In genomic region chr12:124884587-124885438, GRCh38 we compare ENCODE assay signal across 9 cellular contexts. TPM values are rescaled to one million over a fixed set of nuclear protein-coding genes. Genes with fewer than 3 reads are reported as not detected.
DNase-seq lines count a peak whose midpoint lies in the region; ATAC-seq and TF ChIP-seq lines count a peak whose summit lies in the region.
"Had no signal": no experiment of that assay in that cellular context is flagged by ENCODE, and none has a peak within 500 bp of the region (broad histone marks: within the 10 kb centered on the region; RNA-seq: fewer than 3 reads in every experiment).

No MANE protein-coding gene starts in this region.

- peak overlapping the region in 1 of 2 experiments; percentile 40; a peak in 2 of 5 replicates for H3K4me3 Mint-ChIP-seq in H9
- no peak overlapping the region for H3K4me3 Mint-ChIP-seq in activated T-cell treated with anti-CD3 and anti-CD28 coated beads, Interleukin-2, amount 50 U/mL, for 4 hours

- no peak overlapping the region for H3K14ac ChIP-seq in H9 (ENCODE audit: insufficient read depth, low read length)

- DNase-seq in H9 (peak; percentile 71), NCI-H1436 treated with DMSO at 0.1 percent for 48 hours (lab: John Stamatoyannopoulos, UW) (peak; percentile 61), lower lobe of right lung (peak; percentile 57), NCI-H1048 (lab: John Stamatoyannopoulos, UW) (no peak), NCI-H1105 (lab: John Stamatoyannopoulos, UW) (no peak), occipital lobe (lab: John Stamatoyannopoulos, UW) (no peak)
- no peak for DNase-seq in activated T-cell treated with anti-CD3 and anti-CD28 coated beads, Interleukin-2, amount 50 U/mL, for 4 hours

- H3K79me2 ChIP-seq in H9 (ENCODE audit: insufficient read depth, low read length), result no peaks in the 10 kb centered on the region

- H4K8ac ChIP-seq in H9 (replicated peaks; ENCODE audit: insufficient read length, low read depth, low read length), result no peak overlapping the region

- no peak overlapping the region for H2BK20ac ChIP-seq in H9 (ENCODE audit: low read depth, low read length, poor library complexity, severe bottlenecking)

- H3K4me3 ChIP-seq in lower lobe of right lung, result no peak overlapping the region
- H3K4me3 ChIP-seq: SK-N-MC had no signal

- H2BK15ac ChIP-seq in H9 (ENCODE audit: low read depth, low read length), result no peak overlapping the region

- no peak overlapping the region for H3K23ac ChIP-seq in H9 (ENCODE audit: insufficient read length, low read depth, low read length)

- H3K4me1 ChIP-seq in H9 (ENCODE audit: insufficient read depth, low read length) (peaks cover 5% of the 10 kb centered on the region; the same call in 1 of the 2 replicates), lower lobe of right lung (peaks cover 10% of the 10 kb centered on the region)

- no peak overlapping the region for H3K27ac ChIP-seq in H9 (ENCODE audit: insufficient read length, low read depth, low read length)
- no peak overlapping the region for H3K27ac ChIP-seq in lower lobe of right lung
- H3K27ac ChIP-seq: SK-N-MC had no signal

- H2BK12ac ChIP-seq in H9 (ENCODE audit: insufficient read length, low read depth, low read length), result no peak overlapping the region

- TF ChIP-seq CTCF in H9 (conservative IDR thresholded peaks at IDR 0.05), result no peak
- no peak for TF ChIP-seq CTCF in lower lobe of right lung (IDR thresholded peaks at IDR 0.05)

- no peaks in the 10 kb centered on the region for H3K36me3 ChIP-seq in lower lobe of right lung

- no peak overlapping the region for H4K91ac ChIP-seq in H9 (ENCODE audit: insufficient read length, low read depth, low read length)

- H3K79me1 ChIP-seq in H9 (ENCODE audit: insufficient read depth, low read depth, low read length, poor library complexity, severe bottlenecking), result no peaks in the 10 kb centered on the region

- ATAC-seq in GM18861 (IDR thresholded peaks at IDR 0.05; ENCODE audit: unreplicated experiment) (peak; percentile 91), lower lobe of right lung (peak; percentile 62 to 64)
- no peak for ATAC-seq in activated T-cell treated with anti-CD3 and anti-CD28 coated beads, Interleukin-2, amount 50 U/mL, for 4 hours

- H3K9me3 Mint-ChIP-seq in H9, result no peaks in the 10 kb centered on the region
- H3K9me3 Mint-ChIP-seq in activated T-cell treated with anti-CD3 and anti-CD28 coated beads, Interleukin-2, amount 50 U/mL, for 4 hours, result no peaks in the 10 kb centered on the region

- peaks cover 1% of the 10 kb centered on the region for H3K27me3 Mint-ChIP-seq in H9 (ENCODE audit: low read depth)
- peaks cover 1% of the 10 kb centered on the region for H3K27me3 Mint-ChIP-seq in activated T-cell treated with anti-CD3 and anti-CD28 coated beads, Interleukin-2, amount 50 U/mL, for 4 hours (ENCODE audit: low read depth)

- H3K9me3 ChIP-seq in H9 (ENCODE audit: control insufficient read depth, low read depth, low read length) (no peaks in the 10 kb centered on the region), lower lobe of right lung (no peaks in the 10 kb centered on the region)

- H4K5ac ChIP-seq in H9 (ENCODE audit: insufficient read length, low read depth, low read length), result no peak overlapping the region

- H3T11ph ChIP-seq in H9 (ENCODE audit: low read length), result no peak overlapping the region

- no peak overlapping the region for H3K56ac ChIP-seq in H9 (ENCODE audit: insufficient read length, low read depth, low read length)

- no peaks in the 10 kb centered on the region for H3K23me2 ChIP-seq in H9 (ENCODE audit: insufficient read length, low read depth, low read length, poor library complexity, severe bottlenecking)

- H4K20me1 ChIP-seq in H9 (ENCODE audit: control insufficient read depth, insufficient read depth, insufficient read length), result no peaks in the 10 kb centered on the region

- H2AK5ac ChIP-seq in H9 (ENCODE audit: insufficient read length, low read length), result no peak overlapping the region

- H2BK120ac ChIP-seq in H9 (ENCODE audit: low read depth, low read length, poor library complexity, severe bottlenecking), result no peak overlapping the region

- H3K27ac Mint-ChIP-seq in H9, result peak overlapping the region in 2 of 3 experiments; percentile 18 to 68; a peak in 3 of 7 replicates

- H3K4me1 Mint-ChIP-seq in H9, result peaks cover 22 to 24% of the 10 kb centered on the region in 2 experiments
- H3K4me1 Mint-ChIP-seq in activated T-cell treated with anti-CD3 and anti-CD28 coated beads, Interleukin-2, amount 50 U/mL, for 4 hours (ENCODE audit: low read depth), result peaks cover 10% of the 10 kb centered on the region

- H2BK5ac ChIP-seq in H9 (ENCODE audit: insufficient read length, low read length), result no peak overlapping the region

- no peak overlapping the region for H3K4me2 ChIP-seq in H9 (ENCODE audit: insufficient read depth, insufficient read length, low read length)

- intact Hi-C loops in lower lobe of right lung (cut with DNase I), result no loop called here

- H3K36me3 Mint-ChIP-seq in H9 (ENCODE audit: insufficient read depth in 1 of 3, low read depth in 3 of 3), result no peaks in the 10 kb centered on the region
- H3K36me3 Mint-ChIP-seq in activated T-cell treated with anti-CD3 and anti-CD28 coated beads, Interleukin-2, amount 50 U/mL, for 4 hours (ENCODE audit: insufficient read depth), result no peaks in the 10 kb centered on the region

- no peak overlapping the region for H3K9ac ChIP-seq in H9 (ENCODE audit: extremely low read depth, insufficient read length, low read length)

- no peak overlapping the region for H3K18ac ChIP-seq in H9 (ENCODE audit: insufficient read length, low read depth, low read length)

- H3K27me3 ChIP-seq in H9 (ENCODE audit: insufficient read depth, low read length) (no peaks in the 10 kb centered on the region), lower lobe of right lung (ENCODE audit: low read depth) (no peaks in the 10 kb centered on the region)

- no peak overlapping the region for H2AFZ ChIP-seq in H9 (ENCODE audit: low read length)

- no peak overlapping the region for H3K4ac ChIP-seq in H9 (ENCODE audit: low read depth, low read length)

- no CpG with 5 or more reads among the region's 15 CpGs for WGBS in H9 (ENCODE audit: extremely low coverage, insufficient read length, low lambda C conversion rate)

RNA-seq across cellular contexts. Expression of gene SCARB1, which starts 21.1 kb away (rescaled TPM):
- total RNA-seq in H9 (2021), result 31.3 and 31.7 TPM in 2 replicates
- total RNA-seq in lower lobe of right lung, result 24.0 TPM
- total RNA-seq in occipital lobe, result 8.9 TPM
- 10 to 100 TPM; 17.0 to 29.9 (median 23.4) TPM for total RNA-seq in activated T-cell treated with anti-CD3 and anti-CD28 coated beads, Interleukin-2, amount 50 U/mL, for 4 hours

RNA-seq across cellular contexts. Expression of gene UBC, which starts 29.6 kb away (rescaled TPM):
- total RNA-seq in H9 (2021) (523 and 533 TPM in 2 replicates), lower lobe of right lung (977 TPM), occipital lobe (1,477 TPM)
- 100 to 1,000 TPM; 856 to 923 (median 865) TPM for total RNA-seq in activated T-cell treated with anti-CD3 and anti-CD28 coated beads, Interleukin-2, amount 50 U/mL, for 4 hours

Comparison
In these comparisons a context has a peak if more than half of its experiments do, and no peak if none do; other contexts are left out.
1. ATAC-seq: peak in GM18861 (single experiment) and lower lobe of right lung (2 of 2); none in activated T-cell treated with anti-CD3 and anti-CD28 coated beads, Interleukin-2, amount 50 U/mL, for 4 hours (0 of 2).
2. DNase-seq: peak in H9 (single experiment), NCI-H1436 treated with DMSO at 0.1 percent for 48 hours (single experiment) and lower lobe of right lung (single experiment); none in NCI-H1048 (single experiment), NCI-H1105 (single experiment), occipital lobe (single experiment) and activated T-cell treated with anti-CD3 and anti-CD28 coated beads, Interleukin-2, amount 50 U/mL, for 4 hours (single experiment).